ENCODE assay signal across 18 cellular contexts in the genomic region with DNA sequence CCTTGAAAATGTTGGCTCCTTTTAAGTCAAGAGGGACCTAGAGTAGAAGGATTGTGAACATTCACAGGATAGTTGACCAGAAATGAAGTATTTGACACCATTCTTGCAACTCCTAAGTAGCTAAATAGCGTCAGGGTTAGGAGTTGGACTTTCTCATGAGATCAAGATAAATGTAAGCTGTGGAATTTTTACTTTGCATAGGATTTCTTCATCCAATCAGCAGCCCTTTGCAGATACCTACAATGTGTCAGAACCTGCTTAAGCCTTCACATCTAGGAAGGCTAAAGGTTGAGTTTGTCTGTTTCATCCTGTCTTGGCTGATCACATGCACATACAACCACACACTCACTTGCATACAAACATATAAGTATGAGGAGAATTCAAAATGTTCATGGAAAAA. TPM values are rescaled to one million over a fixed set of nuclear protein-coding genes. Genes with fewer than 3 reads are reported as not detected.
DNase-seq lines count a peak whose midpoint lies in the region; ATAC-seq and TF ChIP-seq lines count a peak whose summit lies in the region.
"Had no signal": no experiment of that assay in that cellular context is flagged by ENCODE, and none has a peak within 500 bp of the region (broad histone marks: within the 10 kb centered on the region; RNA-seq: fewer than 3 reads in every experiment).

No MANE protein-coding gene starts in this region.

- H3K36me3 Mint-ChIP-seq in stimulated activated naive CD8-positive, alpha-beta T cell treated with anti-CD3 and anti-CD28 coated beads, Interleukin-15, Interleukin-2, amounts not matched to agents 100 ng/mL and 50 ng/mL, for 24 hours (ENCODE audit: low read depth), result peaks cover 71% of the 10 kb centered on the region
- peaks cover 52% of the 10 kb centered on the region for H3K36me3 Mint-ChIP-seq in activated naive CD8-positive, alpha-beta T cell treated with anti-CD3 and anti-CD28 coated beads, Interleukin-2, amount 10 ng/mL, durations not matched to agents 7 days and 5 days
- H3K36me3 Mint-ChIP-seq in natural killer cell, result peaks cover 10% of the 10 kb centered on the region

- no peaks in the 10 kb centered on the region for H3K9me3 Mint-ChIP-seq in stimulated activated naive CD8-positive, alpha-beta T cell treated with anti-CD3 and anti-CD28 coated beads, Interleukin-15, Interleukin-2, amounts not matched to agents 100 ng/mL and 50 ng/mL, for 24 hours
- no peaks in the 10 kb centered on the region for H3K9me3 Mint-ChIP-seq in activated naive CD8-positive, alpha-beta T cell treated with anti-CD3 and anti-CD28 coated beads, Interleukin-2, amount 10 ng/mL, durations not matched to agents 7 days and 5 days
- no peaks in the 10 kb centered on the region for H3K9me3 Mint-ChIP-seq in natural killer cell
- H3K9me3 Mint-ChIP-seq: nephron progenitor cell had no signal

- no peaks in the 10 kb centered on the region for H3K36me3 ChIP-seq in psoas muscle (ENCODE audit: insufficient read depth in 1 of 2, low read depth in 1 of 2)
- H3K36me3 ChIP-seq: lower lobe of right lung had no signal

- POLR2A ChIA-PET in activated naive CD8-positive, alpha-beta T cell treated with anti-CD3 and anti-CD28 coated beads, Interleukin-2, amount 10 ng/mL, durations not matched to agents 7 days and 5 days (lab: Charles Lee), result interaction anchor here (6.9 kb wide), 1 partner anchor 31 kb away, joined by 54 read pairs; a partner anchor contains a TSS

- peaks cover 96% of the 10 kb centered on the region for H3K4me1 Mint-ChIP-seq in stimulated activated naive CD8-positive, alpha-beta T cell treated with anti-CD3 and anti-CD28 coated beads, Interleukin-15, Interleukin-2, amounts not matched to agents 100 ng/mL and 50 ng/mL, for 24 hours (ENCODE audit: low read depth)
- peaks cover 84% of the 10 kb centered on the region for H3K4me1 Mint-ChIP-seq in activated naive CD8-positive, alpha-beta T cell treated with anti-CD3 and anti-CD28 coated beads, Interleukin-2, amount 10 ng/mL, durations not matched to agents 7 days and 5 days
- peaks cover 91 to 93% of the 10 kb centered on the region in 2 donors for H3K4me1 Mint-ChIP-seq in natural killer cell

- peak overlapping the region; percentile 55 for H3K27ac Mint-ChIP-seq in stimulated activated naive CD8-positive, alpha-beta T cell treated with anti-CD3 and anti-CD28 coated beads, Interleukin-15, Interleukin-2, amounts not matched to agents 100 ng/mL and 50 ng/mL, for 24 hours
- peak overlapping the region; percentile 94 for H3K27ac Mint-ChIP-seq in activated naive CD8-positive, alpha-beta T cell treated with anti-CD3 and anti-CD28 coated beads, Interleukin-2, amount 10 ng/mL, durations not matched to agents 7 days and 5 days
- H3K27ac Mint-ChIP-seq in natural killer cell, result peak overlapping the region; percentile 63 to 66
- H3K27ac Mint-ChIP-seq: nephron progenitor cell had no signal

- intact Hi-C loops in natural killer cell (cut with micrococcal nuclease) (loop anchor here (10.0 kb wide), 1 partner anchor 46 kb away; no protein-coding TSS in a partner anchor), psoas muscle (cut with DNase I) (no loop called here), left cardiac atrium (cut with DNase I) (no loop called here)

- no peaks in the 10 kb centered on the region for H3K27me3 ChIP-seq in psoas muscle (ENCODE audit: insufficient read depth in 3 of 3, low read length in 2 of 3)

- H3K27ac ChIP-seq in psoas muscle, result no peak overlapping the region
- H3K27ac ChIP-seq: lower lobe of right lung had no signal

- WGBS in psoas muscle, 3 donors, result 76 to 89% (median 87%) methylated on average over 1 of the region's 1 CpG

- no peak for ATAC-seq in stimulated activated naive CD8-positive, alpha-beta T cell treated with anti-CD3 and anti-CD28 coated beads, Interleukin-15, Interleukin-2, amounts not matched to agents 100 U/mL and 50 U/mL, for 24 hours
- no peak for ATAC-seq in activated naive CD8-positive, alpha-beta T cell treated with anti-CD3 and anti-CD28 coated beads, Interleukin-2, amount 10 ng/mL, durations not matched to agents 7 days and 5 days (ENCODE audit: low read depth)
- ATAC-seq in natural killer cell, result no peak
- no peak for ATAC-seq in psoas muscle
- ATAC-seq in GM18873 (IDR thresholded peaks at IDR 0.05; ENCODE audit: low FRiP score, unreplicated experiment), result no peak
- no peak for ATAC-seq in left cardiac atrium
- ATAC-seq: lower lobe of right lung, Right ventricle myocardium inferior had no signal

- no peaks in the 10 kb centered on the region for H3K9me3 ChIP-seq in psoas muscle
- H3K9me3 ChIP-seq: lower lobe of right lung, thoracic aorta had no signal

- H3K4me1 ChIP-seq in psoas muscle, result peaks cover 4% of the 10 kb centered on the region

- no peak overlapping the region for H3K4me3 ChIP-seq in psoas muscle
- H3K4me3 ChIP-seq: lower lobe of right lung, thoracic aorta had no signal

- no peak overlapping the region for H3K4me3 Mint-ChIP-seq in stimulated activated naive CD8-positive, alpha-beta T cell treated with anti-CD3 and anti-CD28 coated beads, Interleukin-15, Interleukin-2, amounts not matched to agents 100 ng/mL and 50 ng/mL, for 24 hours
- no peak overlapping the region for H3K4me3 Mint-ChIP-seq in activated naive CD8-positive, alpha-beta T cell treated with anti-CD3 and anti-CD28 coated beads, Interleukin-2, amount 10 ng/mL, durations not matched to agents 7 days and 5 days
- peak overlapping the region; percentile 31 for H3K4me3 Mint-ChIP-seq in natural killer cell
- H3K4me3 Mint-ChIP-seq: nephron progenitor cell had no signal

- no peaks in the 10 kb centered on the region for H3K27me3 Mint-ChIP-seq in stimulated activated naive CD8-positive, alpha-beta T cell treated with anti-CD3 and anti-CD28 coated beads, Interleukin-15, Interleukin-2, amounts not matched to agents 100 ng/mL and 50 ng/mL, for 24 hours
- no peaks in the 10 kb centered on the region for H3K27me3 Mint-ChIP-seq in activated naive CD8-positive, alpha-beta T cell treated with anti-CD3 and anti-CD28 coated beads, Interleukin-2, amount 10 ng/mL, durations not matched to agents 7 days and 5 days
- no peaks in the 10 kb centered on the region for H3K27me3 Mint-ChIP-seq in natural killer cell (ENCODE audit: low read depth in 2 of 2)

- TF ChIP-seq CTCF in natural killer cell (IDR thresholded peaks at IDR 0.05) (no peak), psoas muscle (IDR thresholded peaks at IDR 0.05) (no peak)

- DNase-seq in stimulated activated naive CD8-positive, alpha-beta T cell treated with anti-CD3 and anti-CD28 coated beads, Interleukin-15, Interleukin-2, amounts not matched to agents 100 U/mL and 50 U/mL, for 24 hours, result no peak
- no peak for DNase-seq in activated naive CD8-positive, alpha-beta T cell treated with anti-CD3 and anti-CD28 coated beads, Interleukin-2, amount 10 ng/mL, durations not matched to agents 7 days and 5 days
- DNase-seq in natural killer cell (no peak), psoas muscle (no peak), left cardiac atrium (no peak)
- no peak for DNase-seq in stimulated activated CD4-positive, alpha-beta T cell treated with anti-CD3 and anti-CD28 coated beads, Interleukin-15, amount 100 ng/mL, for 24 hours
- DNase-seq: activated CD4-positive, CD25-positive, alpha-beta regulatory T cell; activated CD8-positive, alpha-beta memory T cell treated with anti-CD3 and anti-CD28 coated beads, Interleukin-2, amount 50 U/mL, for 48 hours; GF-D8; lower lobe of right lung; NCI-H1417; nephron progenitor cell; NK-92 treated with Interleukin-12 subunit alpha and Interleukin-12 subunit beta, amount 100 ng/mL, for 24 hours; T-helper 2 cell had no signal

RNA-seq across cellular contexts. Expression of a gene that starts 32.3 kb away (rescaled TPM):
- 100 to 1,000 TPM; 551 to 555 TPM for total RNA-seq in activated naive CD8-positive, alpha-beta T cell treated with anti-CD3 and anti-CD28 coated beads, Interleukin-2, amount 10 ng/mL, durations not matched to agents 7 days and 5 days
- total RNA-seq in natural killer cell (100 to 1,000 TPM; 354 to 638 (median 490) TPM), psoas muscle (10 to 100 TPM; 23.2 to 35.4 (median 25.5) TPM), left cardiac atrium (10 to 100 TPM; 63.6 to 71.2 TPM)
- 1 to 10 TPM; 3.4 to 9.9 (median 9.8) TPM for polyA plus RNA-seq in psoas muscle

Comparison
In these comparisons a context has a peak if more than half of its experiments do, and no peak if none do; other contexts are left out.
1. RNA of a gene that starts 32.3 kb away (total RNA-seq): 551 to 555 TPM in activated naive CD8-positive, alpha-beta T cell treated with anti-CD3 and anti-CD28 coated beads, Interleukin-2, amount 10 ng/mL, durations not matched to agents 7 days and 5 days and 354 to 638 TPM in natural killer cell; 63.6 to 71.2 TPM in left cardiac atrium and 23.2 to 35.4 TPM in psoas muscle; every median in the first group is over 4 times any median in the second.
2. Peak in every context shown above with its lines, with median percentiles within 50 percentile points of each other: H3K27ac Mint-ChIP-seq.